16 cellular contexts compared by ENCODE assay signal in the genomic region with DNA sequence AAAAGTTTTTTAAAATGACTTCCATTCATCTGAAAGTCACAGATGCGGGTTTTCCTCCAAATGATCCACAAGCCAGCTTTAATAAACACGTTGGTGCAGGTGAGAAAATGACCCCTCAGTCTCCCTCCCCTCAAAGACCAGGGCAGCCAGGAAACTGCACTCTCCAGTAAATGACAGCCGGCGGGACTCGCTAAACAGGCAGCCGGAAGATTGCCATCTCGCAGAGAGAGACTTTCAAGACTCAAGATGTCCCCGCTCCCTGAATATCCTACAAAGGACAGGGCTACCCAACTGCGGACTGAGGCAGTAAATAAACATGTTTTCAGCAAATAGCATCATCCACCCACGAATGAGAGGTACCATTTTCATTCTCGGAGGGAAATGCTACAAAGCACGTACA.
DNase-seq lines count a peak whose midpoint lies in the region; FAIRE-seq and TF ChIP-seq lines count a peak whose summit lies in the region.
"Had no signal": no experiment of that assay in that cellular context is flagged by ENCODE, and none has a peak within 500 bp of the region (broad histone marks: within the 10 kb centered on the region; RNA-seq: fewer than 3 reads in every experiment).

No MANE protein-coding gene starts in this region.

- in situ Hi-C loops in T47D (cut with HindIII; ENCODE audit: low pct_unique_long_range_greater_than_20kb, low sequenced_read_pairs) = no loop called here

- no peaks in the 10 kb centered on the region for H3K27me3 Mint-ChIP-seq in brain
- H3K27me3 Mint-ChIP-seq in type B pancreatic cell = no peaks in the 10 kb centered on the region
- peaks cover 17% of the 10 kb centered on the region for H3K27me3 Mint-ChIP-seq in activated CD4-positive, alpha-beta memory T cell treated with anti-CD3 and anti-CD28 coated beads for 36 hours

- H3K4me1 Mint-ChIP-seq in brain = peaks cover 85% of the 10 kb centered on the region
- H3K4me1 Mint-ChIP-seq in type B pancreatic cell (ENCODE audit: unreplicated experiment) = peaks cover 57% of the 10 kb centered on the region
- no peaks in the 10 kb centered on the region for H3K4me1 Mint-ChIP-seq in activated CD4-positive, alpha-beta memory T cell treated with anti-CD3 and anti-CD28 coated beads for 36 hours (ENCODE audit: low read depth)
- H3K4me1 Mint-ChIP-seq: B cell had no signal

- no peak overlapping the region for H4K8ac ChIP-seq in trophoblast cell (ENCODE audit: low read depth, low read length)

- H3K4me3 Mint-ChIP-seq in brain (no peak overlapping the region), type B pancreatic cell (peak overlapping the region; percentile 23)
- no peak overlapping the region for H3K4me3 Mint-ChIP-seq in activated CD4-positive, alpha-beta memory T cell treated with anti-CD3 and anti-CD28 coated beads for 36 hours
- H3K4me3 Mint-ChIP-seq: B cell; CD8-positive, alpha-beta T cell had no signal

- TF ChIP-seq POLR2A in breast epithelium (IDR thresholded peaks at IDR 0.05) = no peak

- no peak overlapping the region for H2BK120ac ChIP-seq in trophoblast cell (ENCODE audit: insufficient read depth, low read length, poor library complexity)

- no peak overlapping the region for H4K91ac ChIP-seq in trophoblast cell (ENCODE audit: low read depth, low read length)

- H2BK5ac ChIP-seq in trophoblast cell (ENCODE audit: low read depth, low read length, poor library complexity) = no peak overlapping the region

- H2BK12ac ChIP-seq in trophoblast cell (ENCODE audit: low read length) = no peak overlapping the region

- H3K4me3 ChIP-seq in breast epithelium = no peak overlapping the region
- no peak overlapping the region for H3K4me3 ChIP-seq in trophoblast cell (ENCODE audit: low read depth, low read length)
- H3K4me3 ChIP-seq: BLaER1 treated with 17β-estradiol and CSF1 and Interleukin-3, amounts not matched to agents 10 nM and 100 nM; HAP-1 had no signal

- no peak overlapping the region for H2AK5ac ChIP-seq in trophoblast cell (ENCODE audit: low read length)

- no peaks in the 10 kb centered on the region for H3K79me2 ChIP-seq in trophoblast cell (ENCODE audit: control insufficient read depth, insufficient read depth, low read length, poor library complexity)

- H3K14ac ChIP-seq in trophoblast cell (ENCODE audit: low read length) = no peak overlapping the region

- FAIRE-seq in GM19239 (lab: Jason Lieb, UNC) = no peak

- H4K12ac ChIP-seq in trophoblast cell (ENCODE audit: low read depth, low read length) = no peak overlapping the region

- no peak overlapping the region for H3K23ac ChIP-seq in trophoblast cell (ENCODE audit: low read length)

- H2AFZ ChIP-seq in trophoblast cell (ENCODE audit: insufficient read depth, low read length, poor library complexity) = no peak overlapping the region

- intact Hi-C loops in breast epithelium (cut with DNase I; ENCODE audit: low total_unique reads) = no loop called here
- intact Hi-C loops in activated CD4-positive, alpha-beta memory T cell treated with anti-CD3 and anti-CD28 coated beads for 36 hours (cut with micrococcal nuclease) = no loop called here

- DNase-seq in T47D (ENCODE audit: low read depth in 1 of 2, low spot score in 1 of 2) (peak; percentile 68 to 76), breast epithelium (ENCODE audit: low spot score in 2 of 2) (no peak), trophoblast cell (peak in 1 of 2 donors; percentile 29), type B pancreatic cell (ENCODE audit: extremely low spot score, unreplicated experiment) (no peak), AML-193 (lab: John Stamatoyannopoulos, UW) (no peak), GM19239 (ENCODE audit: insufficient read length, low spot score) (no peak)
- no peak for DNase-seq in activated CD4-positive, alpha-beta memory T cell treated with anti-CD3 and anti-CD28 coated beads for 36 hours
- DNase-seq: 8988T; Calu3; CD8-positive, alpha-beta T cell; DMS79 treated with DMSO at 0.1 percent for 48 hours; GF-D8 had no signal

- H3K9me3 ChIP-seq in breast epithelium = peaks cover 0 to 7% of the 10 kb centered on the region in 2 donors
- H3K9me3 ChIP-seq in trophoblast cell (ENCODE audit: insufficient read depth, low read depth, low read length) = peaks cover 2% of the 10 kb centered on the region

- no peaks in the 10 kb centered on the region for H3K36me3 ChIP-seq in breast epithelium
- no peaks in the 10 kb centered on the region for H3K36me3 ChIP-seq in trophoblast cell (ENCODE audit: control insufficient read depth in 1 of 2, insufficient read depth in 2 of 2, low read length in 2 of 2)
- H3K36me3 ChIP-seq: HAP-1 had no signal

- no peaks in the 10 kb centered on the region for H3K27me3 ChIP-seq in breast epithelium
- no peaks in the 10 kb centered on the region for H3K27me3 ChIP-seq in trophoblast cell (ENCODE audit: insufficient read depth, low read length)
- H3K27me3 ChIP-seq: BLaER1 treated with 17β-estradiol and CSF1 and Interleukin-3, amounts not matched to agents 10 nM and 100 nM had no signal

- TF ChIP-seq CTCF in breast epithelium (IDR thresholded peaks at IDR 0.05) (no peak), brain (conservative IDR thresholded peaks at IDR 0.05) (no peak), type B pancreatic cell (conservative IDR thresholded peaks at IDR 0.05) (no peak)

- H3K4ac ChIP-seq in trophoblast cell (ENCODE audit: low read depth, low read length) = no peak overlapping the region

- H3K4me1 ChIP-seq in breast epithelium = no peaks in the 10 kb centered on the region
- peaks cover 12 to 23% of the 10 kb centered on the region in 2 experiments for H3K4me1 ChIP-seq in trophoblast cell (ENCODE audit: control insufficient read depth in 1 of 2, insufficient read depth in 2 of 2, low read length in 2 of 2)
- H3K4me1 ChIP-seq: HAP-1 had no signal

- no peak overlapping the region for H3K9ac ChIP-seq in trophoblast cell (ENCODE audit: low read length)
- H3K9ac ChIP-seq: BLaER1 treated with 17β-estradiol and CSF1 and Interleukin-3, amounts not matched to agents 10 nM and 100 nM had no signal

- no peak overlapping the region for H3K18ac ChIP-seq in trophoblast cell (ENCODE audit: low read length)

- H3K27ac ChIP-seq in breast epithelium (no peak overlapping the region), trophoblast cell (ENCODE audit: low read depth, low read length) (no peak overlapping the region)
- H3K27ac ChIP-seq: BLaER1 treated with 17β-estradiol and CSF1 and Interleukin-3, amounts not matched to agents 10 nM and 100 nM had no signal

- POLR2A ChIA-PET in activated CD4-positive, alpha-beta memory T cell treated with anti-CD3 and anti-CD28 coated beads for 36 hours (lab: Charles Lee) = no interaction called here

- no CpG with 5 or more reads among the region's 12 CpGs for WGBS in trophoblast cell (ENCODE audit: extremely low coverage, insufficient coverage, insufficient read length)

- peaks cover 49% of the 10 kb centered on the region for H3K36me3 Mint-ChIP-seq in brain
- peaks cover 5% of the 10 kb centered on the region for H3K36me3 Mint-ChIP-seq in type B pancreatic cell
- H3K36me3 Mint-ChIP-seq in activated CD4-positive, alpha-beta memory T cell treated with anti-CD3 and anti-CD28 coated beads for 36 hours = no peaks in the 10 kb centered on the region
- H3K36me3 Mint-ChIP-seq: CD8-positive, alpha-beta T cell had no signal

- CTCF ChIA-PET in activated CD4-positive, alpha-beta memory T cell treated with anti-CD3 and anti-CD28 coated beads for 36 hours (lab: Charles Lee) = no interaction called here

- H3K27ac Mint-ChIP-seq in brain (peak overlapping the region in 3 of 5 experiments; percentile 77 to 88 (median 85)), type B pancreatic cell (peak overlapping the region; percentile 77)
- no peak overlapping the region for H3K27ac Mint-ChIP-seq in activated CD4-positive, alpha-beta memory T cell treated with anti-CD3 and anti-CD28 coated beads for 36 hours
- H3K27ac Mint-ChIP-seq: B cell; CD8-positive, alpha-beta T cell had no signal

- H3K79me1 ChIP-seq in trophoblast cell (ENCODE audit: low read length) = no peaks in the 10 kb centered on the region

- H3K9me3 Mint-ChIP-seq in brain (peaks cover 16 to 23% (median 17%) of the 10 kb centered on the region in 5 experiments), type B pancreatic cell (peaks cover 5% of the 10 kb centered on the region)
- peaks cover 9% of the 10 kb centered on the region for H3K9me3 Mint-ChIP-seq in activated CD4-positive, alpha-beta memory T cell treated with anti-CD3 and anti-CD28 coated beads for 36 hours

- peak overlapping the region; percentile 20 for H3K4me2 ChIP-seq in trophoblast cell (ENCODE audit: low read length)
- H3K4me2 ChIP-seq: BLaER1 treated with 17β-estradiol and CSF1 and Interleukin-3, amounts not matched to agents 10 nM and 100 nM had no signal

Comparison
In these comparisons a context has a peak if more than half of its experiments do, and no peak if none do; other contexts are left out.
1. DNase-seq: peak in T47D (2 of 2); none in breast epithelium (0 of 2), type B pancreatic cell (single experiment), activated CD4-positive, alpha-beta memory T cell treated with anti-CD3 and anti-CD28 coated beads for 36 hours (single experiment), AML-193 (0 of 2) and GM19239 (single experiment).